In the genomic region with DNA sequence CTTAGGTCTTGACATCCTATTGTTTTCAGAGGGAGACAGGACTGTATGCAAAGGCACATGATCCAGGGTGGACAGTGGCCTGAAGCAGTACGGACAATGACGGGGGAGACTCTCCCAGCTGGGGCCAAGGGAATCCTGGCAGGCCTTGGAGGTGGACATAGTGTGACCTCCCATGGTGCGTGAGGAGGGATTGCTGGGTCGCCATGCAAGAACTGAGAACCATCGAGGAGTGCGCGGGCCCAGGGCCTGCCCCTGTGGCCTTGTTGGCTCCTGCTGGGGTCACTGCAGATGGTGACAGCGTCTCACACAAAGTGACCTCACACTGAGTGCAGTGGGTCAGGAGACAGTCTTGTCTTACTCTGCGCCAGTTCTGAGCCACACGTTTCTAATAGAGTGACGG, we compare ENCODE assay signal across 14 cellular contexts.
A peak's percentile ranks its signal among the peaks of the same experiment; 100 is the strongest.
DNase-seq lines count a peak whose midpoint lies in the region; ATAC-seq lines count a peak whose summit lies in the region.
"Had no signal": no experiment of that assay in that cellular context is flagged by ENCODE, and none has a peak within 500 bp of the region (broad histone marks: within the 10 kb centered on the region; RNA-seq: fewer than 3 reads in every experiment).

No MANE protein-coding gene starts in this region.

- no peak overlapping the region for H4K91ac ChIP-seq in neuronal stem cell (ENCODE audit: low read depth, low read length, poor library complexity)

- H2AFZ ChIP-seq in neuronal stem cell (ENCODE audit: low read length) = no peak overlapping the region

- no peak overlapping the region for H3K4me3 Mint-ChIP-seq in activated T-cell treated with anti-CD3 and anti-CD28 coated beads, Interleukin-2, amount 50 U/mL, for 24 hours
- H3K4me3 Mint-ChIP-seq in activated naive CD4-positive, alpha-beta T cell treated with anti-CD3 and anti-CD28 coated beads for 36 hours = no peak overlapping the region
- H3K4me3 Mint-ChIP-seq in activated CD4-positive, alpha-beta T cell treated with anti-CD3 and anti-CD28 coated beads, Interleukin-2, amount 10 ng/mL, durations not matched to agents 7 days and 5 days = no peak overlapping the region
- H3K4me3 Mint-ChIP-seq in naive thymus-derived CD4-positive, alpha-beta T cell = no peak overlapping the region
- H3K4me3 Mint-ChIP-seq: CD8-positive, alpha-beta memory T cell had no signal

- H2BK5ac ChIP-seq in neuronal stem cell (ENCODE audit: low read length) = no peak overlapping the region

- no peaks in the 10 kb centered on the region for H3K9me3 Mint-ChIP-seq in activated T-cell treated with anti-CD3 and anti-CD28 coated beads, Interleukin-2, amount 50 U/mL, for 24 hours
- H3K9me3 Mint-ChIP-seq in activated naive CD4-positive, alpha-beta T cell treated with anti-CD3 and anti-CD28 coated beads for 36 hours = no peaks in the 10 kb centered on the region
- no peaks in the 10 kb centered on the region for H3K9me3 Mint-ChIP-seq in activated CD4-positive, alpha-beta T cell treated with anti-CD3 and anti-CD28 coated beads, Interleukin-2, amount 10 ng/mL, durations not matched to agents 7 days and 5 days
- H3K9me3 Mint-ChIP-seq in naive thymus-derived CD4-positive, alpha-beta T cell = no peaks in the 10 kb centered on the region
- H3K9me3 Mint-ChIP-seq: CD8-positive, alpha-beta memory T cell had no signal

- H3K4me1 ChIP-seq in neuronal stem cell (ENCODE audit: control insufficient read depth in 2 of 2, insufficient read depth in 1 of 2, low read depth in 1 of 2, low read length in 2 of 2) = peaks cover 0 to 2% of the 10 kb centered on the region in 2 donors
- H3K4me1 ChIP-seq in naive thymus-derived CD4-positive, alpha-beta T cell (ENCODE audit: control insufficient read depth in 2 of 2, insufficient read depth in 2 of 2, low read length in 2 of 2) = no peaks in the 10 kb centered on the region
- H3K4me1 ChIP-seq: Caco-2 had no signal

- H3K23ac ChIP-seq in neuronal stem cell (ENCODE audit: low read depth, low read length, poor library complexity) = no peak overlapping the region

- no peaks in the 10 kb centered on the region for H3K4me1 Mint-ChIP-seq in activated T-cell treated with anti-CD3 and anti-CD28 coated beads, Interleukin-2, amount 50 U/mL, for 24 hours (ENCODE audit: low read depth)
- H3K4me1 Mint-ChIP-seq in activated naive CD4-positive, alpha-beta T cell treated with anti-CD3 and anti-CD28 coated beads for 36 hours (ENCODE audit: low read depth) = no peaks in the 10 kb centered on the region
- no peaks in the 10 kb centered on the region for H3K4me1 Mint-ChIP-seq in activated CD4-positive, alpha-beta T cell treated with anti-CD3 and anti-CD28 coated beads, Interleukin-2, amount 10 ng/mL, durations not matched to agents 7 days and 5 days
- peaks cover 0 to 8% (median 0%) of the 10 kb centered on the region in 7 donors for H3K4me1 Mint-ChIP-seq in naive thymus-derived CD4-positive, alpha-beta T cell
- H3K4me1 Mint-ChIP-seq: CD8-positive, alpha-beta memory T cell had no signal

- H3K4ac ChIP-seq in neuronal stem cell (ENCODE audit: low read length) = no peak overlapping the region

- no peak overlapping the region for H3K27ac ChIP-seq in neuronal stem cell (replicated peaks; ENCODE audit: low read length)
- no peak overlapping the region for H3K27ac ChIP-seq in naive thymus-derived CD4-positive, alpha-beta T cell (ENCODE audit: low read depth, low read length)
- H3K27ac ChIP-seq: 22Rv1, HL-60 had no signal

- no CpG with 5 or more reads among the region's 11 CpGs for WGBS in neuronal stem cell (ENCODE audit: extremely low coverage in 2 of 2, insufficient read length in 2 of 2, insufficient replicate concordance in 1 of 2), 2 donors

- H2BK12ac ChIP-seq in neuronal stem cell (ENCODE audit: low read length) = no peak overlapping the region

- H3K36me3 Mint-ChIP-seq in activated T-cell treated with anti-CD3 and anti-CD28 coated beads, Interleukin-2, amount 50 U/mL, for 24 hours (ENCODE audit: low read depth) = no peaks in the 10 kb centered on the region
- no peaks in the 10 kb centered on the region for H3K36me3 Mint-ChIP-seq in activated naive CD4-positive, alpha-beta T cell treated with anti-CD3 and anti-CD28 coated beads for 36 hours (ENCODE audit: low read depth)
- no peaks in the 10 kb centered on the region for H3K36me3 Mint-ChIP-seq in activated CD4-positive, alpha-beta T cell treated with anti-CD3 and anti-CD28 coated beads, Interleukin-2, amount 10 ng/mL, durations not matched to agents 7 days and 5 days (ENCODE audit: low read depth)
- H3K36me3 Mint-ChIP-seq in naive thymus-derived CD4-positive, alpha-beta T cell = peaks cover 0 to 3% (median 0%) of the 10 kb centered on the region in 5 donors
- H3K36me3 Mint-ChIP-seq: CD8-positive, alpha-beta memory T cell had no signal

- CTCF ChIA-PET in activated naive CD4-positive, alpha-beta T cell treated with anti-CD3 and anti-CD28 coated beads for 36 hours (lab: Charles Lee) = interaction anchor here (1.2 kb wide), 1 partner anchor 10 kb away, joined by 4 read pairs; no protein-coding TSS in a partner anchor
- CTCF ChIA-PET in activated CD4-positive, alpha-beta T cell treated with anti-CD3 and anti-CD28 coated beads, Interleukin-2, amount 10 ng/mL, durations not matched to agents 7 days and 5 days (lab: Charles Lee) = no interaction called here
- CTCF ChIA-PET in naive thymus-derived CD4-positive, alpha-beta T cell (lab: Charles Lee) = no interaction called here

- no peak overlapping the region for H2BK120ac ChIP-seq in neuronal stem cell (ENCODE audit: low read depth, low read length)

- no peak overlapping the region for H3K4me3 ChIP-seq in neuronal stem cell (ENCODE audit: low read length in 2 of 2)
- H3K4me3 ChIP-seq in naive thymus-derived CD4-positive, alpha-beta T cell (ENCODE audit: low read length) = no peak overlapping the region

- H2BK15ac ChIP-seq in neuronal stem cell (ENCODE audit: low read length) = no peak overlapping the region

- no peak overlapping the region for H3K4me2 ChIP-seq in neuronal stem cell (ENCODE audit: insufficient read depth, low read length, poor library complexity, severe bottlenecking)

- H3K18ac ChIP-seq in neuronal stem cell (ENCODE audit: low read length) = peak overlapping the region; percentile 59

- H2AK5ac ChIP-seq in neuronal stem cell (ENCODE audit: low read depth, low read length) = no peak overlapping the region

- no peak overlapping the region for H3K27ac Mint-ChIP-seq in activated T-cell treated with anti-CD3 and anti-CD28 coated beads, Interleukin-2, amount 50 U/mL, for 24 hours
- H3K27ac Mint-ChIP-seq in activated naive CD4-positive, alpha-beta T cell treated with anti-CD3 and anti-CD28 coated beads for 36 hours = no peak overlapping the region
- H3K27ac Mint-ChIP-seq in activated CD4-positive, alpha-beta T cell treated with anti-CD3 and anti-CD28 coated beads, Interleukin-2, amount 10 ng/mL, durations not matched to agents 7 days and 5 days = no peak overlapping the region
- no peak overlapping the region for H3K27ac Mint-ChIP-seq in naive thymus-derived CD4-positive, alpha-beta T cell
- H3K27ac Mint-ChIP-seq: CD8-positive, alpha-beta memory T cell had no signal

- POLR2A ChIA-PET in activated CD4-positive, alpha-beta T cell treated with anti-CD3 and anti-CD28 coated beads, Interleukin-2, amount 10 ng/mL, durations not matched to agents 7 days and 5 days (lab: Charles Lee) = interaction anchor here (0.7 kb wide), 1 partner anchor 123 kb away, joined by 5 read pairs; no protein-coding TSS in a partner anchor
- POLR2A ChIA-PET in naive thymus-derived CD4-positive, alpha-beta T cell (lab: Charles Lee) = no interaction called here

- peaks cover 0 to 9% (median 0%) of the 10 kb centered on the region in 3 experiments for H3K27me3 ChIP-seq in neuronal stem cell (ENCODE audit: control insufficient read depth in 3 of 3, insufficient read depth in 3 of 3, low read depth in 1 of 3, low read length in 3 of 3)
- no peaks in the 10 kb centered on the region for H3K27me3 ChIP-seq in naive thymus-derived CD4-positive, alpha-beta T cell (ENCODE audit: control insufficient read depth in 2 of 2, insufficient read depth in 2 of 2, low read length in 2 of 2)

- no peak overlapping the region for H3K14ac ChIP-seq in neuronal stem cell (ENCODE audit: low read length)

- H3K9me3 ChIP-seq in neuronal stem cell (replicated peaks in 1 of 2; ENCODE audit: control insufficient read depth in 2 of 2, insufficient read depth in 1 of 2, low read depth in 1 of 2, low read length in 2 of 2) = no peaks in the 10 kb centered on the region
- H3K9me3 ChIP-seq in naive thymus-derived CD4-positive, alpha-beta T cell (ENCODE audit: control insufficient read depth in 2 of 3, low read length in 3 of 3) = no peaks in the 10 kb centered on the region
- H3K9me3 ChIP-seq: Caco-2 had no signal

- H4K8ac ChIP-seq in neuronal stem cell (ENCODE audit: low read depth, low read length) = no peak overlapping the region

- no peaks in the 10 kb centered on the region for H3K79me1 ChIP-seq in neuronal stem cell (ENCODE audit: low read depth, low read length)

- ATAC-seq in naive thymus-derived CD4-positive, alpha-beta T cell = no peak
- ATAC-seq: HCT116 had no signal

- peak; percentile 15 for DNase-seq in activated T-cell treated with anti-CD3 and anti-CD28 coated beads, Interleukin-2, amount 50 U/mL, for 24 hours
- DNase-seq in activated T-cell treated with anti-CD3 and anti-CD28 coated beads, Interleukin-2, amount 50 U/mL, for 48 hours = no peak
- peak; percentile 32 for DNase-seq in islet precursor cell
- no peak for DNase-seq in neuronal stem cell (ENCODE audit: low spot score)
- DNase-seq in activated naive CD4-positive, alpha-beta T cell treated with anti-CD3 and anti-CD28 coated beads for 36 hours = no peak
- DNase-seq in activated CD4-positive, alpha-beta T cell treated with anti-CD3 and anti-CD28 coated beads, Interleukin-2, amount 10 ng/mL, durations not matched to agents 7 days and 5 days = no peak
- DNase-seq in NCI-H1694 treated with DMSO at 0.1 percent for 48 hours (lab: John Stamatoyannopoulos, UW) = no peak
- DNase-seq in naive thymus-derived CD4-positive, alpha-beta T cell = no peak
- DNase-seq: Caco-2; CD8-positive, alpha-beta memory T cell; GF-D8 had no signal

- intact Hi-C loops in activated naive CD4-positive, alpha-beta T cell treated with anti-CD3 and anti-CD28 coated beads for 36 hours (cut with micrococcal nuclease) = no loop called here
- intact Hi-C loops in naive thymus-derived CD4-positive, alpha-beta T cell (cut with micrococcal nuclease) = no loop called here

- no peaks in the 10 kb centered on the region for H3K36me3 ChIP-seq in neuronal stem cell (replicated peaks in 1 of 2; ENCODE audit: control insufficient read depth in 2 of 2, insufficient read depth in 2 of 2, low read length in 2 of 2)
- H3K36me3 ChIP-seq in naive thymus-derived CD4-positive, alpha-beta T cell (ENCODE audit: control insufficient read depth in 2 of 3, insufficient read depth in 3 of 3, low read length in 3 of 3) = no peaks in the 10 kb centered on the region

- H3K9ac ChIP-seq in neuronal stem cell (ENCODE audit: low read depth, low read length, poor library complexity) = peak overlapping the region; percentile 26

- H3K27me3 Mint-ChIP-seq in activated T-cell treated with anti-CD3 and anti-CD28 coated beads, Interleukin-2, amount 50 U/mL, for 24 hours = no peaks in the 10 kb centered on the region
- no peaks in the 10 kb centered on the region for H3K27me3 Mint-ChIP-seq in activated naive CD4-positive, alpha-beta T cell treated with anti-CD3 and anti-CD28 coated beads for 36 hours (ENCODE audit: low read depth)
- H3K27me3 Mint-ChIP-seq in activated CD4-positive, alpha-beta T cell treated with anti-CD3 and anti-CD28 coated beads, Interleukin-2, amount 10 ng/mL, durations not matched to agents 7 days and 5 days = peaks cover 10% of the 10 kb centered on the region
- peaks cover 0 to 11% (median 0%) of the 10 kb centered on the region in 5 donors for H3K27me3 Mint-ChIP-seq in naive thymus-derived CD4-positive, alpha-beta T cell

Comparison
In these comparisons a context has a peak if more than half of its experiments do, and no peak if none do; other contexts are left out.
1. DNase-seq: peak in activated T-cell treated with anti-CD3 and anti-CD28 coated beads, Interleukin-2, amount 50 U/mL, for 24 hours (single experiment) and islet precursor cell (single experiment); none in activated T-cell treated with anti-CD3 and anti-CD28 coated beads, Interleukin-2, amount 50 U/mL, for 48 hours (0 of 2), neuronal stem cell (single experiment), activated naive CD4-positive, alpha-beta T cell treated with anti-CD3 and anti-CD28 coated beads for 36 hours (single experiment), activated CD4-positive, alpha-beta T cell treated with anti-CD3 and anti-CD28 coated beads, Interleukin-2, amount 10 ng/mL, durations not matched to agents 7 days and 5 days (single experiment), NCI-H1694 treated with DMSO at 0.1 percent for 48 hours (single experiment) and naive thymus-derived CD4-positive, alpha-beta T cell (0 of 9).